8 cellular contexts compared by ENCODE assay signal in the genomic region with DNA sequence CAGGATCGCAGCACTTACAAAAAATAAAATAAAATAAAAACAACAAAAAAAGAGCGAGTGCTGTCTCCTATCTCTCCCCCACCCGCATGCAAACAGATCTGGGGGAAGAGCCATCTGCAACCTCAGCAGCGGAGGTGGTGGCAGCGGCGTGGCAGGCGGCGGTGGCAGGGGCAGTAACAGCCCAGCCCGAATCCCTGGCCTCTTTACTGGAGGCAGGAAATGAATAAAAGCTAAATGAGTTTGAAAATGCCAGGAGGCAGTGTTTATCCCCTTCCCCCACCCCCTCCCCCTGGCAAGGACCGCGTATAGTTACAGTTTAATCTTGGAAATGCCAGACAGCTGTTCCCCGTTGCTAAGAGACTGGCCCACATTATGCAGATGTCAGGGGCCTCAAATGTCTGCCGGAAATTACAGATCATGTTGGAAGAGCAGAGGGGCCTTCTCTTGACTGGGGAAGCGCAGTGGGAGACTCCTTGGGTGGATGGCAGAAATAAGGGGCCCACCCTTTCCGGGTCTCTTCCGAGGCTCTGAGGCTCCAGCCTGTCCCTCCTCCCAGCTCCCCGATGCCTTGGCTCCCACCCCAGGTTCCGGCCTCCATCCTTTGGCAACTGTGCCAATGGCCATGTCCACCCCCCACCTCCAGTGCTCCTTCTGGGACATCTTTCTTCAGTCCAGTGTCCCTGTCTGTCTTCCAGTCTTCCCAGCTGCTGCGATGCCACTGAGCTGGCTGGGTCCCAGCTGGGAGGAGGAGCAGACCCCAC.
A peak's percentile ranks its signal among the peaks of the same experiment; 100 is the strongest.
DNase-seq lines count a peak whose midpoint lies in the region; ATAC-seq and TF ChIP-seq lines count a peak whose summit lies in the region.

No MANE protein-coding gene starts in this region.

- H3K36me3 Mint-ChIP-seq in activated naive CD4-positive, alpha-beta T cell treated with anti-CD3 and anti-CD28 coated beads, Interleukin-2, amount 50 U/mL, for 72 hours, result no peaks in the 10 kb centered on the region

- peak; percentile 53 to 61 for ATAC-seq in activated CD4-positive, CD25-positive, alpha-beta regulatory T cell treated with anti-CD3 and anti-CD28 coated beads, Interleukin-2, amount 50 U/mL, for 24 hours
- ATAC-seq in activated naive CD4-positive, alpha-beta T cell treated with anti-CD3 and anti-CD28 coated beads, Interleukin-2, amount 50 U/mL, for 72 hours, result peak; percentile 72 to 83
- ATAC-seq in heart left ventricle (peak in 3 of 4 donors; percentile 0 to 21 (median 14)), GM18909 (IDR thresholded peaks at IDR 0.05; ENCODE audit: poor library complexity, unreplicated experiment) (no peak)

- intact Hi-C loops in heart left ventricle (cut with DNase I), result loop anchor here (1.0 to 10.0 kb wide), 12 partner anchors 27 to 120 kb away; partner anchors contain the start of gene IRF2BPL (in 6 of the 10)

- no peaks in the 10 kb centered on the region for H3K36me3 ChIP-seq in heart left ventricle

- peaks cover 21 to 70% (median 50%) of the 10 kb centered on the region in 12 donors for H3K4me1 ChIP-seq in heart left ventricle

- H3K4me3 ChIP-seq in heart left ventricle, result peak overlapping the region in 4 of 12 donors; percentile 5 to 19 (median 9)

- WGBS in heart left ventricle, 4 donors, result 12 to 25% (median 17%) methylated on average over 19 of the region's 19 CpGs

- H3K27ac ChIP-seq in heart left ventricle, result peak overlapping the region; percentile 88 to 99 (median 94)

- H3K9me3 Mint-ChIP-seq in activated naive CD4-positive, alpha-beta T cell treated with anti-CD3 and anti-CD28 coated beads, Interleukin-2, amount 50 U/mL, for 72 hours, result no peaks in the 10 kb centered on the region

- TF ChIP-seq POLR2A in heart left ventricle (IDR thresholded peaks at IDR 0.05), result no peak

- peak overlapping the region in 1 of 2 donors; percentile 27 for H3K27ac Mint-ChIP-seq in activated naive CD4-positive, alpha-beta T cell treated with anti-CD3 and anti-CD28 coated beads, Interleukin-2, amount 50 U/mL, for 72 hours

- no peaks in the 10 kb centered on the region for H3K27me3 ChIP-seq in heart left ventricle

- DNase-seq in activated CD4-positive, CD25-positive, alpha-beta regulatory T cell (lab: John Stamatoyannopoulos, UW), result no peak
- DNase-seq in NCI-H2171 treated with DMSO at 0.1 percent for 48 hours (lab: John Stamatoyannopoulos, UW) (peak; percentile 99), heart left ventricle (peak in 4 of 5 donors; percentile 50 to 66 (median 60)), pulmonary artery endothelial cell (ENCODE audit: low read depth, low spot score) (peak; percentile 43), activated gamma-delta T cell treated with Interleukin-2 at 50 U/mL for 16 hours (no peak)
- DNase-seq in activated naive CD4-positive, alpha-beta T cell treated with anti-CD3 and anti-CD28 coated beads, Interleukin-2, amount 50 U/mL, for 72 hours (ENCODE audit: low spot score in 2 of 2), result no peak

- no peak for TF ChIP-seq CTCF in heart left ventricle (IDR thresholded peaks at IDR 0.05)

- no peaks in the 10 kb centered on the region for H3K9me3 ChIP-seq in heart left ventricle

Comparison
In these comparisons a context has a peak if more than half of its experiments do, and no peak if none do; other contexts are left out.
1. DNase-seq: peak in NCI-H2171 treated with DMSO at 0.1 percent for 48 hours (single experiment), heart left ventricle (4 of 5) and pulmonary artery endothelial cell (single experiment); none in activated CD4-positive, CD25-positive, alpha-beta regulatory T cell (0 of 4), activated naive CD4-positive, alpha-beta T cell treated with anti-CD3 and anti-CD28 coated beads, Interleukin-2, amount 50 U/mL, for 72 hours (0 of 2) and activated gamma-delta T cell treated with Interleukin-2 at 50 U/mL for 16 hours (single experiment).